ENCODE assay signal across 8 cellular contexts in the genomic region with DNA sequence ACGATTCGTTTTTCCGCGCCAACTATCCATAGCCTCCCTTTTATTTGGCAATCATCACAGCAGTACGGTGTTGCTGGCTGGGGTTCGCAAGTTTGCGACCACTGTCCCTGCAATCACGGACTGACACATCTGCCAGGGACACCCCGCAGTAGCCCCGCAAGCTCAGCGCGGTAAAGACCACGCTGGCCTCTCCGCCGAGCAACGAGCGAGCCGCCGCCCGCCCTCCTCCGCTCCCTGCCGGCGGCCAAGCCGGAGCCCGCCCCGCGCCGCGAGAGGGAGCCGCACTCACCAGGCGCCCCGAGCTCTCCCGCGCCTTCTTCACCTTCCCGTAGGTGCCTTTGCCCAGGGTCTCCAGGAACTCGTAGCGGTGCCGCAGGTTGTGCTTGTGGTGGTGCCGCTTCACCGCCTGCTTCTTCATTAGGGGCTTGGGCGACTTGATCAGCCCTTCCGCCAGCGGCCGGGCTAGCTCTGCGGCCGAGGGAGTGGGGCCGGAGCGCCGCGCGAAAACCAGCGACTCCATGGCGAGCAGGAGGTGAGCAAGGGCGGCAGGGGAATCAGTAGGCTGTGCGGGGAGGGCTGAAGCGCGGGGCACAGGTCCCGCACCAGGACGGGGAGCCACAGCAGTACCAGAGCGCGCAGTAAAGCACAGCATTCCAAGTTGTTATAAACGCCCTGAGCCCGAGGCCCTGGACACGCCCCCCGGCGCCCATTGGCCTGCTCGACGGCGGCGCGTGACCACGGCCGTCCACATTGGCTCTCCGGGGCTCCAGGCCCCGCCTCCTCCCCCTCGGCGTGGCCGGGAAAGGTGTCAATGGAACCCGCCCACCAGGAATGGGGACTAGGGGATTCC. TPM values are rescaled to one million over a fixed set of nuclear protein-coding genes. Genes with fewer than 3 reads are reported as not detected.
A peak's percentile ranks its signal among the peaks of the same experiment; 100 is the strongest.
DNase-seq lines count a peak whose midpoint lies in the region; ATAC-seq, FAIRE-seq and TF ChIP-seq lines count a peak whose summit lies in the region.

A gene (minus strand): TSS at position 637 of the 850 bp plus-strand sequence. CDS start 117 bp downstream, at position 520.

- in situ Hi-C loops in HepG2 (cut with HindIII; ENCODE audit: extremely low pct_ligation_motif_present, low pct_unique_long_range_greater_than_20kb), result loop anchor here (5.0 kb wide), 1 partner anchor 49 kb away; no protein-coding TSS in a partner anchor

- H3K4me1 Mint-ChIP-seq in activated CD4-positive, alpha-beta memory T cell treated with anti-CD3 and anti-CD28 coated beads, Interleukin-2, amount 10 ng/mL, durations not matched to agents 7 days and 5 days, result peaks cover 54% of the 10 kb centered on the region

- WGBS in HepG2 (ENCODE audit: low lambda C conversion rate), result under 1% methylated on average over 20 of the region's 79 CpGs

- peak within 1 kb of the TSS in 3 of 11 experiments; percentile 31 to 62 (median 59); a peak in 4 of 22 replicates for H3K27ac ChIP-seq in BLaER1 treated with 17β-estradiol and CSF1 and Interleukin-3, amounts not matched to agents 10 nM and 100 nM
- H3K27ac ChIP-seq in dorsolateral prefrontal cortex (peak within 1 kb of the TSS in 53 of 59 donors; percentile 18 to 93 (median 78)), HepG2 (ENCODE audit: extremely low read length, insufficient read depth, low read length) (no peak within 1 kb of the TSS)

- H4K20me1 ChIP-seq in BLaER1 treated with 17β-estradiol and CSF1 and Interleukin-3, amounts not matched to agents 10 nM and 100 nM, result peaks cover 0 to 11% (median 0%) of the 10 kb centered on the region in 11 experiments; a peak in 3 of 22 replicates
- no peaks in the 10 kb centered on the region; the same call in 1 of the 2 replicates for H4K20me1 ChIP-seq in HepG2 (ENCODE audit: insufficient read depth, low read length)

- TF ChIP-seq RAD21 in HepG2 (CRISPR knock-in tag; IDR thresholded peaks at IDR 0.05), result no peak; the same call in 1 of the 2 replicates

- H2AFZ ChIP-seq in HepG2 (ENCODE audit: low read length), result no peak within 1 kb of the TSS

- no peak for FAIRE-seq in HepG2 (lab: Jason Lieb, UNC)

- H3K27ac Mint-ChIP-seq in activated CD4-positive, alpha-beta memory T cell treated with anti-CD3 and anti-CD28 coated beads, Interleukin-2, amount 10 ng/mL, durations not matched to agents 7 days and 5 days, result peak within 1 kb of the TSS; percentile 71

- H3K27me3 ChIP-seq in BLaER1 treated with 17β-estradiol and CSF1 and Interleukin-3, amounts not matched to agents 10 nM and 100 nM, result peaks cover 34 to 74% (median 64%) of the 10 kb centered on the region in 11 experiments
- H3K27me3 ChIP-seq in dorsolateral prefrontal cortex, result peaks cover 0 to 4% (median 0%) of the 10 kb centered on the region in 45 donors
- H3K27me3 ChIP-seq in HepG2 (ENCODE audit: control insufficient read depth in 1 of 2, insufficient read depth in 2 of 2, low read length in 2 of 2), result peaks cover 0 to 13% of the 10 kb centered on the region in 2 experiments; a peak in 3 of 5 replicates

- peak; percentile 61 to 89 for DNase-seq in NCI-H526 (lab: John Stamatoyannopoulos, UW)
- DNase-seq in activated CD4-positive, alpha-beta memory T cell treated with anti-CD3 and anti-CD28 coated beads, Interleukin-2, amount 10 ng/mL, durations not matched to agents 7 days and 5 days, result peak; percentile 80
- peak; percentile 91 to 97 (median 93) for DNase-seq in dorsolateral prefrontal cortex
- peak; percentile 85 for DNase-seq in HepG2 (ENCODE audit: low spot score)
- peak; percentile 79 for DNase-seq in stimulated activated CD4-positive, alpha-beta T cell treated with anti-CD3 and anti-CD28 coated beads, Interleukin-2, amount 100 ng/mL, for 4 hours (ENCODE audit: low read depth)

- intact Hi-C loops in dorsolateral prefrontal cortex (cut with DNase I) (loop anchor here (2.0 to 10.0 kb wide), 3 partner anchors 34 to 337 kb away; no protein-coding TSS in a partner anchor), HepG2 (cut with micrococcal nuclease; ENCODE audit: unreplicated experiment) (loop anchor here (1.0 kb wide), 2 partner anchors 37 to 48 kb away; no protein-coding TSS in a partner anchor)

- no peaks in the 10 kb centered on the region for H3K9me3 Mint-ChIP-seq in activated CD4-positive, alpha-beta memory T cell treated with anti-CD3 and anti-CD28 coated beads, Interleukin-2, amount 10 ng/mL, durations not matched to agents 7 days and 5 days

- ATAC-seq in HG02642 (IDR thresholded peaks at IDR 0.05; ENCODE audit: poor library complexity, unreplicated experiment), result peak; percentile 45
- peak; percentile 80 for ATAC-seq in HepG2
- ATAC-seq in GM21619 (IDR thresholded peaks at IDR 0.05; ENCODE audit: unreplicated experiment), result no peak

- TF ChIP-seq POLR2A in HepG2 (IDR thresholded peaks at IDR 0.05; ENCODE audit: insufficient read depth in 1 of 2, low read depth in 2 of 2, low read length in 2 of 2), result peak; percentile 65 to 69

- TF ChIP-seq CTCF in dorsolateral prefrontal cortex (IDR thresholded peaks at IDR 0.05 in 54 of 56, conservative IDR thresholded peaks at IDR 0.05 in 2 of 56; ENCODE audit: low read depth in 1 of 56, partially characterized antibody in 56 of 56) (peak in 49 of 56 donors; percentile 8 to 61 (median 39)), HepG2 (CRISPR knock-in tag; IDR thresholded peaks at IDR 0.05) (peak; percentile 57)

- H3K4me2 ChIP-seq in BLaER1 treated with 17β-estradiol and CSF1 and Interleukin-3, amounts not matched to agents 10 nM and 100 nM, result peak within 1 kb of the TSS; percentile 74 to 96 (median 86)
- H3K4me2 ChIP-seq in HepG2 (ENCODE audit: low read depth, low read length), result peak within 1 kb of the TSS; percentile 90

- H3K36me3 Mint-ChIP-seq in activated CD4-positive, alpha-beta memory T cell treated with anti-CD3 and anti-CD28 coated beads, Interleukin-2, amount 10 ng/mL, durations not matched to agents 7 days and 5 days (ENCODE audit: low read depth), result peaks cover 17% of the 10 kb centered on the region

- H3K79me2 ChIP-seq in HepG2 (ENCODE audit: insufficient read depth, low read length), result peaks cover 10% of the 10 kb centered on the region

- CTCF ChIA-PET in activated CD4-positive, alpha-beta memory T cell treated with anti-CD3 and anti-CD28 coated beads, Interleukin-2, amount 10 ng/mL, durations not matched to agents 7 days and 5 days (lab: Charles Lee), result interaction anchor here (0.7 to 21.8 kb wide), 7 partner anchors 15 to 110 kb away, joined by 3 to 724 read pairs (median 5); no protein-coding TSS in a partner anchor
- CTCF ChIA-PET in HepG2 (lab: Yijun Ruan, JAX; ENCODE audit: low intra/inter-chr PET ratio, low total read pairs), result interaction anchor here (6.6 kb wide), 1 partner anchor 48 kb away, joined by 150 read pairs; no protein-coding TSS in a partner anchor

- peak within 1 kb of the TSS; percentile 28 to 78 (median 59) for H3K4me3 ChIP-seq in BLaER1 treated with 17β-estradiol and CSF1 and Interleukin-3, amounts not matched to agents 10 nM and 100 nM
- H3K4me3 ChIP-seq in dorsolateral prefrontal cortex, result peak within 1 kb of the TSS; percentile 49 to 95 (median 85)
- H3K4me3 ChIP-seq in HepG2 (replicated peaks in 1 of 3; ENCODE audit: insufficient read depth in 1 of 3, low read depth in 2 of 3, low read length in 3 of 3), result peak within 1 kb of the TSS; percentile 73 to 90 (median 81)

- peaks cover 13 to 56% (median 38%) of the 10 kb centered on the region in 10 experiments for H3K4me1 ChIP-seq in BLaER1 treated with 17β-estradiol and CSF1 and Interleukin-3, amounts not matched to agents 10 nM and 100 nM
- H3K4me1 ChIP-seq in HepG2 (ENCODE audit: insufficient read depth, low read length), result peaks cover 63% of the 10 kb centered on the region

- POLR2A ChIA-PET in activated CD4-positive, alpha-beta memory T cell treated with anti-CD3 and anti-CD28 coated beads, Interleukin-2, amount 10 ng/mL, durations not matched to agents 7 days and 5 days (lab: Charles Lee), result interaction anchor here (1.0 to 10.7 kb wide), 8 partner anchors 10 to 200 kb away, joined by 4 to 234 read pairs (median 8); a partner anchor contains a TSS
- POLR2A ChIA-PET in HepG2 (lab: Yijun Ruan, JAX), result interaction anchor here (0.7 to 2.3 kb wide), 6 partner anchors 20 to 47 kb away, joined by 3 to 14 read pairs (median 8); no protein-coding TSS in a partner anchor

- no peaks in the 10 kb centered on the region for H3K36me3 ChIP-seq in BLaER1 treated with 17β-estradiol and CSF1 and Interleukin-3, amounts not matched to agents 10 nM and 100 nM
- H3K36me3 ChIP-seq in HepG2 (replicated peaks in 1 of 2; ENCODE audit: control insufficient read depth in 1 of 2, insufficient read depth in 2 of 2, low read length in 2 of 2), result no peaks in the 10 kb centered on the region

- no TSS peak for BruUV-seq in HepG2 (replicated peaks; lab: Mats Ljungman, UMichigan)

- H3K4me3 Mint-ChIP-seq in activated CD4-positive, alpha-beta memory T cell treated with anti-CD3 and anti-CD28 coated beads, Interleukin-2, amount 10 ng/mL, durations not matched to agents 7 days and 5 days, result peak within 1 kb of the TSS; percentile 86

- TF ChIP-seq EP300 in HepG2 (IDR thresholded peaks at IDR 0.05; ENCODE audit: low read depth in 2 of 2, low read length in 2 of 2) (no peak), HepG2 (CRISPR knock-in tag; IDR thresholded peaks at IDR 0.05; ENCODE audit: borderline replicate concordance) (0 out of 2 replicates have a peak, but pooled peaks have one; percentile 22)

- H3K9ac ChIP-seq in BLaER1 treated with 17β-estradiol and CSF1 and Interleukin-3, amounts not matched to agents 10 nM and 100 nM, result peak within 1 kb of the TSS; percentile 3 to 85 (median 50); a peak in 17 of 22 replicates
- H3K9ac ChIP-seq in HepG2 (ENCODE audit: insufficient read depth, low read depth, low read length), result peak within 1 kb of the TSS; percentile 59

- peaks cover 22% of the 10 kb centered on the region for H3K27me3 Mint-ChIP-seq in activated CD4-positive, alpha-beta memory T cell treated with anti-CD3 and anti-CD28 coated beads, Interleukin-2, amount 10 ng/mL, durations not matched to agents 7 days and 5 days

- H3K9me3 ChIP-seq in BLaER1 treated with 17β-estradiol and CSF1 and Interleukin-3, amounts not matched to agents 10 nM and 100 nM (replicated peaks in 1 of 11), result peaks cover 0 to 11% (median 5%) of the 10 kb centered on the region in 11 experiments; a peak in 10 of 22 replicates
- no peaks in the 10 kb centered on the region for H3K9me3 ChIP-seq in HepG2 (ENCODE audit: low read length)

RNA-seq across cellular contexts. Expression of the gene that starts here (rescaled TPM):
- 10 to 100 TPM; 12.4 to 13.0 TPM for total RNA-seq in activated CD4-positive, alpha-beta memory T cell treated with anti-CD3 and anti-CD28 coated beads, Interleukin-2, amount 10 ng/mL, durations not matched to agents 7 days and 5 days
- total RNA-seq in dorsolateral prefrontal cortex (1 to 10 TPM in 102 of 120 experiments, under 1 TPM in 18; 0.55 to 5.2 (median 1.7) TPM), HepG2 (2016; rRNA removed; fragmentation: Illumina TruSeq; extraction: Trizol) (1.1 and 1.2 TPM in 2 replicates)
- 0.10 and 0.18 TPM in 2 replicates for total RNA-seq in HepG2 (2016; cell fraction: cytosol; rRNA removed; fragmentation: Illumina TruSeq; extraction: Trizol; ENCODE audit: low read depth)
- 0.79 and 1.1 TPM in 2 replicates for total RNA-seq in HepG2 (2016; cell fraction: insoluble cytoplasmic fraction; rRNA removed; fragmentation: Illumina TruSeq; extraction: Trizol)
- 0.65 and 0.71 TPM in 2 replicates for total RNA-seq in HepG2 (2016; cell fraction: membrane; rRNA removed; fragmentation: Illumina TruSeq; extraction: Trizol)
- total RNA-seq in HepG2 (2016; cell fraction: nucleus; rRNA removed; fragmentation: Illumina TruSeq; extraction: Trizol), result 1.5 and 1.6 TPM in 2 replicates
- polyA plus RNA-seq in HepG2 (2011; rRNA removed), result 0.68 and 0.75 TPM in 2 replicates
- 0.47 and 0.54 TPM in 2 replicates for polyA plus RNA-seq in HepG2 (2011; cell fraction: cytosol; rRNA removed)
- polyA plus RNA-seq in HepG2 (2011; cell fraction: nucleus; rRNA removed), result 1.2 TPM in 2 replicates
- 0.35 and 0.38 TPM in 2 replicates for polyA plus RNA-seq in HepG2 (2012)
- 0.17 and 0.19 TPM in 2 replicates for polyA plus RNA-seq in HepG2 (2016; cell fraction: cytosol; fragmentation: Illumina TruSeq; extraction: Trizol; ENCODE audit: low read depth)
- 0.99 and 1.4 TPM in 2 replicates for polyA plus RNA-seq in HepG2 (2016; cell fraction: insoluble cytoplasmic fraction; fragmentation: Illumina TruSeq; extraction: Trizol; ENCODE audit: low read depth)
- 0.41 and 0.78 TPM in 2 replicates for polyA plus RNA-seq in HepG2 (2016; cell fraction: membrane; fragmentation: Illumina TruSeq; extraction: Trizol; ENCODE audit: low read depth)
- 2.5 and 3.1 TPM in 2 replicates for polyA plus RNA-seq in HepG2 (2016; cell fraction: nucleus; fragmentation: Illumina TruSeq; extraction: Trizol; ENCODE audit: insufficient read depth, low read depth)
- polyA minus RNA-seq in HepG2 (2011; rRNA and poly(A)+ RNA removed; ENCODE audit: low replicate concordance), result 1.7 and 4.8 TPM in 2 replicates
- 0.89 and 1.3 TPM in 2 replicates for polyA minus RNA-seq in HepG2 (2011; cell fraction: cytosol; rRNA and poly(A)+ RNA removed)
- polyA minus RNA-seq in HepG2 (2011; cell fraction: nucleus; rRNA and poly(A)+ RNA removed), result 1.2 and 1.7 TPM in 2 replicates
